Comparison of ENCODE assay signal across 18 cellular contexts in genomic region chr11:125952559-125952958, GRCh38. TPM values are rescaled to one million over a fixed set of nuclear protein-coding genes. Genes with fewer than 3 reads are reported as not detected.
"Had no signal": no experiment of that assay in that cellular context is flagged by ENCODE, and none has a peak within 500 bp of the region (broad histone marks: within the 10 kb centered on the region; RNA-seq: fewer than 3 reads in every experiment).

No MANE protein-coding gene starts in this region.

- H3K4me3 ChIP-seq: dorsolateral prefrontal cortex, left lung, right atrium auricular region, upper lobe of right lung had no signal

- H3K27me3 ChIP-seq: left lung, right atrium auricular region, upper lobe of right lung had no signal

- H3K27me3 Mint-ChIP-seq: activated naive CD8-positive, alpha-beta T cell treated with anti-CD3 and anti-CD28 coated beads for 36 hours had no signal

- H3K4me1 Mint-ChIP-seq: activated naive CD8-positive, alpha-beta T cell treated with anti-CD3 and anti-CD28 coated beads for 36 hours; memory B cell; natural killer cell had no signal

- H3K27ac Mint-ChIP-seq: activated naive CD8-positive, alpha-beta T cell treated with anti-CD3 and anti-CD28 coated beads for 36 hours; activated T-helper 1 cell treated with anti-CD3 and anti-CD28 coated beads, Interleukin-12 subunit alpha, Interleukin-12 subunit beta, Interleukin-2, Interleukin-4 antibody, amounts not matched to agents 30 ng/mL and 10 ng/mL and 1 ng/mL, durations not matched to agents 14 hours and 24 hours and 36 hours; endodermal cell; memory B cell; natural killer cell had no signal

- H3K27ac ChIP-seq: upper lobe of right lung had no signal

- H3K9me3 Mint-ChIP-seq: activated naive CD8-positive, alpha-beta T cell treated with anti-CD3 and anti-CD28 coated beads for 36 hours; activated T-helper 1 cell treated with anti-CD3 and anti-CD28 coated beads, Interleukin-12 subunit alpha, Interleukin-12 subunit beta, Interleukin-2, Interleukin-4 antibody, amounts not matched to agents 30 ng/mL and 10 ng/mL and 1 ng/mL, durations not matched to agents 14 hours and 24 hours and 36 hours; endodermal cell; memory B cell; natural killer cell had no signal

- H3K36me3 ChIP-seq: left lung, right atrium auricular region, upper lobe of right lung had no signal

- FAIRE-seq: small intestine had no signal

- DNase-seq: activated CD4-positive, alpha-beta T cell treated with anti-CD3 and anti-CD28 coated beads, Interleukin-2, amount 50 U/mL, for 1 hour; activated CD8-positive, alpha-beta memory T cell treated with anti-CD3 and anti-CD28 coated beads for 24 hours; activated naive CD8-positive, alpha-beta T cell treated with anti-CD3 and anti-CD28 coated beads for 36 hours; islet precursor cell; natural killer cell; stimulated activated naive CD8-positive, alpha-beta T cell treated with anti-CD3 and anti-CD28 coated beads, Interleukin-15, Interleukin-2, amounts not matched to agents 100 U/mL and 50 U/mL, for 24 hours; SW 1271 had no signal

- H3K4me3 Mint-ChIP-seq: activated naive CD8-positive, alpha-beta T cell treated with anti-CD3 and anti-CD28 coated beads for 36 hours; activated T-helper 1 cell treated with anti-CD3 and anti-CD28 coated beads, Interleukin-12 subunit alpha, Interleukin-12 subunit beta, Interleukin-2, Interleukin-4 antibody, amounts not matched to agents 30 ng/mL and 10 ng/mL and 1 ng/mL, durations not matched to agents 14 hours and 24 hours and 36 hours; endodermal cell; memory B cell; natural killer cell had no signal

- ATAC-seq: natural killer cell; stimulated activated naive CD8-positive, alpha-beta T cell treated with anti-CD3 and anti-CD28 coated beads, Interleukin-15, Interleukin-2, amounts not matched to agents 100 U/mL and 50 U/mL, for 24 hours had no signal

- H3K36me3 Mint-ChIP-seq: activated naive CD8-positive, alpha-beta T cell treated with anti-CD3 and anti-CD28 coated beads for 36 hours; memory B cell; natural killer cell had no signal

RNA-seq across cellular contexts. Expression of gene VSIG10L2, which starts 6.7 kb away (rescaled TPM):
- total RNA-seq: activated naive CD8-positive, alpha-beta T cell treated with anti-CD3 and anti-CD28 coated beads for 36 hours; activated T-helper 1 cell treated with anti-CD3 and anti-CD28 coated beads, Interleukin-12 subunit alpha, Interleukin-12 subunit beta, Interleukin-2, Interleukin-4 antibody, amounts not matched to agents 30 ng/mL and 10 ng/mL and 1 ng/mL, durations not matched to agents 14 hours and 24 hours and 36 hours; endodermal cell; mucosa of gallbladder; natural killer cell; right atrium auricular region; T-helper 2 cell treated with Interferon-gamma antibody and Interleukin-4, amounts not matched to agents 100 ng/mL and 5 ng/mL, for 36 hours; temporal lobe; upper lobe of right lung had no signal

RNA-seq across cellular contexts. Expression of gene DDX25, which starts 48.3 kb away (rescaled TPM):
- total RNA-seq: activated T-helper 1 cell treated with anti-CD3 and anti-CD28 coated beads, Interleukin-12 subunit alpha, Interleukin-12 subunit beta, Interleukin-2, Interleukin-4 antibody, amounts not matched to agents 30 ng/mL and 10 ng/mL and 1 ng/mL, durations not matched to agents 14 hours and 24 hours and 36 hours; natural killer cell; right atrium auricular region; T-helper 2 cell treated with Interferon-gamma antibody and Interleukin-4, amounts not matched to agents 100 ng/mL and 5 ng/mL, for 36 hours had no signal
